9 cellular contexts compared by ENCODE assay signal in genomic region chr1:110673197-110673701, GRCh38. TPM values are rescaled to one million over a fixed set of nuclear protein-coding genes. Genes with fewer than 3 reads are reported as not detected.
DNase-seq lines count a peak whose midpoint lies in the region; ATAC-seq and TF ChIP-seq lines count a peak whose summit lies in the region.
"Had no signal": no experiment of that assay in that cellular context is flagged by ENCODE, and none has a peak within 500 bp of the region (broad histone marks: within the 10 kb centered on the region; RNA-seq: fewer than 3 reads in every experiment).

No MANE protein-coding gene starts in this region.

- in situ Hi-C loops in KBM-7 (cut with MboI; ENCODE audit: low pct_unique_long_range_greater_than_20kb, low sequenced_read_pairs): no loop called here

- DNase-seq in Ammon's horn (ENCODE audit: low spot score): peak; percentile 9
- DNase-seq in H9: no peak
- DNase-seq in activated T-cell treated with anti-CD3 and anti-CD28 coated beads, Interleukin-2, amount 50 U/mL, for 72 hours: peak; percentile 24 to 49
- DNase-seq in mesothelial cell of epicardium (ENCODE audit: low spot score in 2 of 2, unreplicated experiment in 2 of 2): no peak
- no peak for DNase-seq in KBM-7
- DNase-seq in SHP77 treated with DMSO at 0.1 percent for 48 hours (lab: John Stamatoyannopoulos, UW): no peak

- H4K8ac ChIP-seq in H9 (replicated peaks; ENCODE audit: insufficient read length, low read depth, low read length): no peak overlapping the region

- no peak for TF ChIP-seq CTCF in H9 (conservative IDR thresholded peaks at IDR 0.05)
- TF ChIP-seq CTCF in mesothelial cell of epicardium (IDR thresholded peaks at IDR 0.05; ENCODE audit: unreplicated experiment): no peak

- no peak overlapping the region for H3K9ac ChIP-seq in H9 (ENCODE audit: extremely low read depth, insufficient read length, low read length)

- H3K18ac ChIP-seq in H9 (ENCODE audit: insufficient read length, low read depth, low read length): no peak overlapping the region

- no peaks in the 10 kb centered on the region for H3K9me3 ChIP-seq in H9 (ENCODE audit: control insufficient read depth, low read depth, low read length)

- H3K4me1 Mint-ChIP-seq in H9 (peaks cover 9 to 13% of the 10 kb centered on the region in 2 experiments), mesothelial cell of epicardium (peaks cover 3% of the 10 kb centered on the region)
- peaks cover 46% of the 10 kb centered on the region for H3K4me1 Mint-ChIP-seq in activated T-cell treated with anti-CD3 and anti-CD28 coated beads, Interleukin-2, amount 50 U/mL, for 72 hours (ENCODE audit: low read depth)

- H3K27ac Mint-ChIP-seq in H9 (no peak overlapping the region), mesothelial cell of epicardium (no peak overlapping the region)
- H3K27ac Mint-ChIP-seq in activated T-cell treated with anti-CD3 and anti-CD28 coated beads, Interleukin-2, amount 50 U/mL, for 72 hours: peak overlapping the region; percentile 95

- H3K14ac ChIP-seq in H9 (ENCODE audit: insufficient read depth, low read length): no peak overlapping the region

- ATAC-seq in activated T-cell treated with anti-CD3 and anti-CD28 coated beads, Interleukin-2, amount 50 U/mL, for 72 hours (replicated peaks in 1 of 2): no peak
- ATAC-seq in HG03159 (IDR thresholded peaks at IDR 0.05; ENCODE audit: unreplicated experiment) (no peak), GM18517 (IDR thresholded peaks at IDR 0.05; ENCODE audit: unreplicated experiment) (no peak)

- no peak overlapping the region for H2BK120ac ChIP-seq in H9 (ENCODE audit: low read depth, low read length, poor library complexity, severe bottlenecking)

- H2AFZ ChIP-seq in H9 (ENCODE audit: low read length): no peak overlapping the region

- no peak overlapping the region for H4K5ac ChIP-seq in H9 (ENCODE audit: insufficient read length, low read depth, low read length)

- H3K27me3 Mint-ChIP-seq in H9 (ENCODE audit: low read depth) (peaks cover 78% of the 10 kb centered on the region), mesothelial cell of epicardium (ENCODE audit: low read depth) (peaks cover 85% of the 10 kb centered on the region)
- H3K27me3 Mint-ChIP-seq in activated T-cell treated with anti-CD3 and anti-CD28 coated beads, Interleukin-2, amount 50 U/mL, for 72 hours (ENCODE audit: low read depth): no peaks in the 10 kb centered on the region

- H3K79me1 ChIP-seq in H9 (ENCODE audit: insufficient read depth, low read depth, low read length, poor library complexity, severe bottlenecking): no peaks in the 10 kb centered on the region

- H3K36me3 Mint-ChIP-seq in H9 (ENCODE audit: insufficient read depth in 1 of 3, low read depth in 3 of 3): peaks cover 4 to 6% (median 6%) of the 10 kb centered on the region in 3 experiments; a peak in 5 of 7 replicates
- H3K36me3 Mint-ChIP-seq in activated T-cell treated with anti-CD3 and anti-CD28 coated beads, Interleukin-2, amount 50 U/mL, for 72 hours (ENCODE audit: insufficient read depth in 2 of 2): peaks cover 24 to 26% of the 10 kb centered on the region in 2 donors
- no peaks in the 10 kb centered on the region for H3K36me3 Mint-ChIP-seq in mesothelial cell of epicardium

- H2BK12ac ChIP-seq in H9 (ENCODE audit: insufficient read length, low read depth, low read length): no peak overlapping the region

- no peak overlapping the region for H3K27ac ChIP-seq in H9 (ENCODE audit: insufficient read length, low read depth, low read length)

- H3K4ac ChIP-seq in H9 (ENCODE audit: low read depth, low read length): no peak overlapping the region

- peaks cover 4% of the 10 kb centered on the region for H3K4me1 ChIP-seq in H9 (ENCODE audit: insufficient read depth, low read length)

- H3K79me2 ChIP-seq in H9 (ENCODE audit: insufficient read depth, low read length): no peaks in the 10 kb centered on the region

- H3T11ph ChIP-seq in H9 (ENCODE audit: low read length): no peak overlapping the region

- peaks cover 14% of the 10 kb centered on the region for H3K23me2 ChIP-seq in H9 (ENCODE audit: insufficient read length, low read depth, low read length, poor library complexity, severe bottlenecking)

- no peak overlapping the region for H2BK5ac ChIP-seq in H9 (ENCODE audit: insufficient read length, low read length)

- no peak overlapping the region for H3K4me2 ChIP-seq in H9 (ENCODE audit: insufficient read depth, insufficient read length, low read length)

- no peak overlapping the region for H4K91ac ChIP-seq in H9 (ENCODE audit: insufficient read length, low read depth, low read length)

- H3K27me3 ChIP-seq in H9 (ENCODE audit: insufficient read depth, low read length): peaks cover 30% of the 10 kb centered on the region

- WGBS in H9 (ENCODE audit: extremely low coverage, insufficient read length, low lambda C conversion rate): no CpG with 5 or more reads among the region's 25 CpGs

- H3K4me3 Mint-ChIP-seq in H9: peak overlapping the region; percentile 55 to 79
- peak overlapping the region; percentile 89 to 98 for H3K4me3 Mint-ChIP-seq in activated T-cell treated with anti-CD3 and anti-CD28 coated beads, Interleukin-2, amount 50 U/mL, for 72 hours
- peak overlapping the region; percentile 61 for H3K4me3 Mint-ChIP-seq in mesothelial cell of epicardium

- H2BK20ac ChIP-seq in H9 (ENCODE audit: low read depth, low read length, poor library complexity, severe bottlenecking): no peak overlapping the region

- no peak overlapping the region for H3K23ac ChIP-seq in H9 (ENCODE audit: insufficient read length, low read depth, low read length)

- no peak overlapping the region for H2BK15ac ChIP-seq in H9 (ENCODE audit: low read depth, low read length)

- no peaks in the 10 kb centered on the region for H4K20me1 ChIP-seq in H9 (ENCODE audit: control insufficient read depth, insufficient read depth, insufficient read length)

- H2AK5ac ChIP-seq in H9 (ENCODE audit: insufficient read length, low read length): no peak overlapping the region

- H3K9me3 Mint-ChIP-seq in H9: peaks cover 7 to 9% of the 10 kb centered on the region in 2 experiments
- no peaks in the 10 kb centered on the region for H3K9me3 Mint-ChIP-seq in activated T-cell treated with anti-CD3 and anti-CD28 coated beads, Interleukin-2, amount 50 U/mL, for 72 hours
- H3K9me3 Mint-ChIP-seq in mesothelial cell of epicardium: peaks cover 4% of the 10 kb centered on the region

- H3K56ac ChIP-seq in H9 (ENCODE audit: insufficient read length, low read depth, low read length): no peak overlapping the region

RNA-seq across cellular contexts. Expression of gene KCNA3, which starts 1.5 kb away (rescaled TPM):
- 0.68 and 0.92 TPM in 2 replicates for total RNA-seq in H9 (2021)
- 10 to 100 TPM; 23.5 to 48.3 TPM for total RNA-seq in activated T-cell treated with anti-CD3 and anti-CD28 coated beads, Interleukin-2, amount 50 U/mL, for 72 hours
- total RNA-seq in mesothelial cell of epicardium: 0.29 to 0.45 TPM (median 0.34 TPM) in 3 replicates
- total RNA-seq: SK-MEL-5 had no signal

Comparison
In these comparisons a context has a peak if more than half of its experiments do, and no peak if none do; other contexts are left out.
1. DNase-seq: peak in Ammon's horn (single experiment) and activated T-cell treated with anti-CD3 and anti-CD28 coated beads, Interleukin-2, amount 50 U/mL, for 72 hours (2 of 2); none in H9 (single experiment), mesothelial cell of epicardium (0 of 2), KBM-7 (single experiment) and SHP77 treated with DMSO at 0.1 percent for 48 hours (single experiment).
2. RNA of gene KCNA3, which starts 1.5 kb away (total RNA-seq): 23.5 to 48.3 TPM in activated T-cell treated with anti-CD3 and anti-CD28 coated beads, Interleukin-2, amount 50 U/mL, for 72 hours; 0.68 to 0.92 TPM in H9 and 0.29 to 0.45 TPM in mesothelial cell of epicardium; every median in the first group is over 10 times any median in the second.
3. Peak in every context shown above with its lines, with median percentiles within 50 percentile points of each other: H3K4me3 Mint-ChIP-seq.